13 cellular contexts compared by ENCODE assay signal in the genomic region with DNA sequence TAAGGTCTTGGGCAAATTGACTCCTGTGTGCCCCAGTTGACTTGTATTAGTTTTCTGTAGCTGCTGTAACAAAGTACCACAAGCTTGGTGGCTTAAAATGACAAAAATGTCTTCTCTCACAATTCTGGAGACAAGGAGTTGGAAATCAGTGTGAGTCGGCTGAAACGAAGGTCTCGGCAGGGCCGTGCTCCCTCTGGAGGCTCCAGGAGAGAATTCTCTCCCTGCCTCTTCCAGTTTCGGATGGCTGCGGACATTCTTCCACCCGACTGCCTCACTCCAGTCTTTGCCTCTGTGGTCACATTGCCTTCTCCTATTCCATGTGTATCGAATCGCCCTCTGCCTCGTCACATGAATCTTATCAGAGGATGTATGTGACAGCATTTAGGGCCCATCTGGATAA.
A peak's percentile ranks its signal among the peaks of the same experiment; 100 is the strongest.
DNase-seq lines count a peak whose midpoint lies in the region; ATAC-seq and TF ChIP-seq lines count a peak whose summit lies in the region.
"Had no signal": no experiment of that assay in that cellular context is flagged by ENCODE, and none has a peak within 500 bp of the region (broad histone marks: within the 10 kb centered on the region; RNA-seq: fewer than 3 reads in every experiment).

No MANE protein-coding gene starts in this region.

- no peak overlapping the region for H3K4me3 ChIP-seq in AG04449 (ENCODE audit: low read depth, low read length)
- H3K4me3 ChIP-seq in Karpas-422 (ENCODE audit: low read length), result no peak overlapping the region
- H3K4me3 ChIP-seq in colonic mucosa, result no peak overlapping the region
- H3K4me3 ChIP-seq: ovary had no signal

- H3K4me2 ChIP-seq in Karpas-422 (ENCODE audit: low read depth, low read length, poor library complexity, severe bottlenecking), result no peak overlapping the region

- H3K9me3 ChIP-seq in Karpas-422 (ENCODE audit: low read length), result no peaks in the 10 kb centered on the region
- no peaks in the 10 kb centered on the region for H3K9me3 ChIP-seq in colonic mucosa
- H3K9me3 ChIP-seq: ovary had no signal

- H3K27me3 ChIP-seq in Karpas-422 (ENCODE audit: low read length) (no peaks in the 10 kb centered on the region), colonic mucosa (no peaks in the 10 kb centered on the region)
- H3K27me3 ChIP-seq: ovary had no signal

- DNase-seq in AG04449 (ENCODE audit: low read depth, low spot score), result peak; percentile 2
- peak; percentile 6 for DNase-seq in HuH-7 (ENCODE audit: low spot score)
- peak; percentile 21 for DNase-seq in dermis blood vessel endothelial cell
- no peak for DNase-seq in left lobe of liver (ENCODE audit: low spot score)
- DNase-seq in Karpas-422, result no peak
- DNase-seq in DMS79 (lab: John Stamatoyannopoulos, UW), result no peak
- DNase-seq in colonic mucosa, result no peak
- DNase-seq: CD4-positive, alpha-beta memory T cell; hippocampal formation; NCI-H187 treated with DMSO at 0.1 percent for 48 hours; RPMI8226 had no signal

- H3K36me3 ChIP-seq in Karpas-422 (ENCODE audit: insufficient read depth, low read length), result no peaks in the 10 kb centered on the region
- H3K36me3 ChIP-seq in colonic mucosa, result no peaks in the 10 kb centered on the region
- H3K36me3 ChIP-seq: ovary had no signal

- H3K27ac ChIP-seq in Karpas-422 (ENCODE audit: low read length) (no peak overlapping the region), colonic mucosa (no peak overlapping the region)
- H3K27ac ChIP-seq: ovary had no signal

- H3K9ac ChIP-seq in Karpas-422 (ENCODE audit: low read length), result no peak overlapping the region
- no peak overlapping the region for H3K9ac ChIP-seq in colonic mucosa (ENCODE audit: low read depth in 2 of 2, low read length in 2 of 2)

- TF ChIP-seq CTCF in AG04449 (IDR thresholded peaks at IDR 0.05; ENCODE audit: insufficient read depth, low read length, missing control alignments) (peak; percentile 56), colonic mucosa (IDR thresholded peaks at IDR 0.05) (no peak)

- H2AFZ ChIP-seq in Karpas-422 (ENCODE audit: low read length), result no peak overlapping the region

- no peaks in the 10 kb centered on the region for H3K9me2 ChIP-seq in Karpas-422 (replicated peaks; ENCODE audit: insufficient read depth, low read length)

- intact Hi-C loops in colonic mucosa (cut with DNase I), result no loop called here

- no peaks in the 10 kb centered on the region for H4K20me1 ChIP-seq in Karpas-422 (ENCODE audit: insufficient read depth, low read depth, low read length)

- H3K4me1 ChIP-seq in Karpas-422 (ENCODE audit: low read length) (no peaks in the 10 kb centered on the region), colonic mucosa (no peaks in the 10 kb centered on the region)

- no peaks in the 10 kb centered on the region for H3K79me2 ChIP-seq in Karpas-422 (ENCODE audit: low read length)

- ATAC-seq in left lobe of liver (peak; percentile 62), GM19328 (IDR thresholded peaks at IDR 0.05; ENCODE audit: unreplicated experiment) (no peak)

- POLR2A ChIA-PET in AG04449 (lab: Yijun Ruan, JAX), result no interaction called here

- CTCF ChIA-PET in AG04449 (lab: Yijun Ruan, JAX), result interaction anchor here (0.9 to 2.7 kb wide), 6 partner anchors 8 to 124 kb away, joined by 3 to 20 read pairs (median 3); no protein-coding TSS in a partner anchor

Comparison
In these comparisons a context has a peak if more than half of its experiments do, and no peak if none do; other contexts are left out.
1. DNase-seq: peak in AG04449 (single experiment), HuH-7 (single experiment) and dermis blood vessel endothelial cell (single experiment); none in left lobe of liver (single experiment), Karpas-422 (single experiment), DMS79 (single experiment) and colonic mucosa (single experiment).